In the genomic region with DNA sequence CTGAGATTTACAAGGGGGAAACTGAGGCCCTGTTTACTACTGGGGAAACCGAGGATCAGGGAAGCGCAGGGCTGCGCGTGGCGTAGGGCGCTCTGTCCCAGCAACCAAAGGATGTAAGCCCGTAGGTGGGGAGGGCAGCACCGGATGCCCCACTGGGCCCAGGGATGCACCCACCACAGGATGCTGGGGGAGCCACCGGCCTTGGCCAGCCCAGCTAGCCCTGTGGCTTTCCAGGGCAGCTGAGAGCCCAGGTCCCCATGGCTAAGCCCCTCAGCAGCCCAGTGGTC, we compare ENCODE assay signal across 8 cellular contexts. TPM values are rescaled to one million over a fixed set of nuclear protein-coding genes. Genes with fewer than 3 reads are reported as not detected.
DNase-seq lines count a peak whose midpoint lies in the region; ATAC-seq and TF ChIP-seq lines count a peak whose summit lies in the region.

No MANE protein-coding gene starts in this region.

- no peak for TF ChIP-seq POLR2A in transverse colon (IDR thresholded peaks at IDR 0.05)

- H3K9me3 ChIP-seq in lower lobe of right lung (no peaks in the 10 kb centered on the region), transverse colon (no peaks in the 10 kb centered on the region)

- in situ Hi-C loops in transverse colon (cut with MboI; ENCODE audit: low pct_ligation_motif_present in 1 of 4, low pct_unique_long_range_greater_than_20kb in 1 of 4, low sequenced_read_pairs in 3 of 4) = loop anchor here in 1 of 4 donors (25.0 kb wide), 1 partner anchor 530 kb away; no protein-coding TSS in a partner anchor

- H3K36me3 ChIP-seq in lower lobe of right lung = peaks cover 33% of the 10 kb centered on the region
- H3K36me3 ChIP-seq in transverse colon = peaks cover 0 to 18% (median 7%) of the 10 kb centered on the region in 4 donors

- peak overlapping the region; percentile 92 to 93 for H3K4me3 Mint-ChIP-seq in activated T-cell treated with anti-CD3 and anti-CD28 coated beads, Interleukin-2, amount 50 U/mL, for 72 hours

- ATAC-seq in activated T-cell treated with anti-CD3 and anti-CD28 coated beads, Interleukin-2, amount 50 U/mL, for 72 hours (replicated peaks in 1 of 2) = peak; percentile 52 to 64
- peak in 1 of 2 donors; percentile 47 for ATAC-seq in lower lobe of right lung
- ATAC-seq in GM19324 (IDR thresholded peaks at IDR 0.05; ENCODE audit: low FRiP score, unreplicated experiment) = no peak
- no peak for ATAC-seq in GM19397 (IDR thresholded peaks at IDR 0.05; ENCODE audit: unreplicated experiment)

- H3K4me1 Mint-ChIP-seq in activated T-cell treated with anti-CD3 and anti-CD28 coated beads, Interleukin-2, amount 50 U/mL, for 72 hours (ENCODE audit: low read depth) = peaks cover 41% of the 10 kb centered on the region

- no peaks in the 10 kb centered on the region for H3K27me3 Mint-ChIP-seq in activated T-cell treated with anti-CD3 and anti-CD28 coated beads, Interleukin-2, amount 50 U/mL, for 72 hours (ENCODE audit: low read depth)

- no peaks in the 10 kb centered on the region for H3K27me3 ChIP-seq in lower lobe of right lung (ENCODE audit: low read depth)
- H3K27me3 ChIP-seq in transverse colon = no peaks in the 10 kb centered on the region

- intact Hi-C loops in lower lobe of right lung (cut with DNase I) (no loop called here), transverse colon (cut with DNase I; ENCODE audit: low total_unique reads) (loop anchor here (10.0 kb wide), 1 partner anchor 178 kb away; no protein-coding TSS in a partner anchor)

- no peak for DNase-seq in activated T-cell treated with anti-CD3 and anti-CD28 coated beads, Interleukin-2, amount 50 U/mL, for 72 hours
- no peak for DNase-seq in activated T-cell treated with anti-CD3 and anti-CD28 coated beads, Interleukin-2, amount 50 U/mL, for 48 hours
- DNase-seq in lower lobe of right lung (no peak), transverse colon (no peak), LoVo (ENCODE audit: low spot score) (no peak)

- TF ChIP-seq EP300 in transverse colon (IDR thresholded peaks at IDR 0.05; ENCODE audit: low read depth) = no peak

- TF ChIP-seq CTCF in lower lobe of right lung (IDR thresholded peaks at IDR 0.05) = no peak
- TF ChIP-seq CTCF in transverse colon (IDR thresholded peaks at IDR 0.05) = no peak

- H3K36me3 Mint-ChIP-seq in activated T-cell treated with anti-CD3 and anti-CD28 coated beads, Interleukin-2, amount 50 U/mL, for 72 hours (ENCODE audit: insufficient read depth in 2 of 2) = peaks cover 23 to 26% of the 10 kb centered on the region in 2 donors

- peak overlapping the region; percentile 45 for H3K27ac Mint-ChIP-seq in activated T-cell treated with anti-CD3 and anti-CD28 coated beads, Interleukin-2, amount 50 U/mL, for 72 hours

- H3K27ac ChIP-seq in angular gyrus (ENCODE audit: low read depth, low read length) (peak overlapping the region; percentile 95), lower lobe of right lung (peak overlapping the region; percentile 85), transverse colon (peak overlapping the region; percentile 83 to 91 (median 89))

- peaks cover 31% of the 10 kb centered on the region for H3K4me1 ChIP-seq in lower lobe of right lung
- peaks cover 10 to 18% (median 14%) of the 10 kb centered on the region in 4 donors for H3K4me1 ChIP-seq in transverse colon

- H3K4me3 ChIP-seq in lower lobe of right lung = peak overlapping the region; percentile 78
- H3K4me3 ChIP-seq in transverse colon = peak overlapping the region in 3 of 4 donors; percentile 12 to 71 (median 67)

- H3K9me3 Mint-ChIP-seq in activated T-cell treated with anti-CD3 and anti-CD28 coated beads, Interleukin-2, amount 50 U/mL, for 72 hours = no peaks in the 10 kb centered on the region

- WGBS in transverse colon (ENCODE audit: low coverage in 1 of 2), 2 donors = 54% methylated on average over 9 of the region's 9 CpGs; no CpG with 5 or more reads in 1 of the 2 donors

RNA-seq across cellular contexts. Expression of a gene that starts 33.4 kb away (rescaled TPM):
- total RNA-seq in activated T-cell treated with anti-CD3 and anti-CD28 coated beads, Interleukin-2, amount 50 U/mL, for 72 hours = 100 to 1,000 TPM; 155 to 179 TPM
- total RNA-seq in lower lobe of right lung (198 TPM), transverse colon (100 to 1,000 TPM; 125 to 184 (median 143) TPM)

Comparison
In these comparisons a context has a peak if more than half of its experiments do, and no peak if none do; other contexts are left out.
1. ATAC-seq: peak in activated T-cell treated with anti-CD3 and anti-CD28 coated beads, Interleukin-2, amount 50 U/mL, for 72 hours (2 of 2); none in GM19324 (single experiment) and GM19397 (single experiment).
2. Peak in every context shown above with its lines, with median percentiles within 50 percentile points of each other: H3K27ac ChIP-seq.